1 cellular context compared by ENCODE assay signal in the genomic region with DNA sequence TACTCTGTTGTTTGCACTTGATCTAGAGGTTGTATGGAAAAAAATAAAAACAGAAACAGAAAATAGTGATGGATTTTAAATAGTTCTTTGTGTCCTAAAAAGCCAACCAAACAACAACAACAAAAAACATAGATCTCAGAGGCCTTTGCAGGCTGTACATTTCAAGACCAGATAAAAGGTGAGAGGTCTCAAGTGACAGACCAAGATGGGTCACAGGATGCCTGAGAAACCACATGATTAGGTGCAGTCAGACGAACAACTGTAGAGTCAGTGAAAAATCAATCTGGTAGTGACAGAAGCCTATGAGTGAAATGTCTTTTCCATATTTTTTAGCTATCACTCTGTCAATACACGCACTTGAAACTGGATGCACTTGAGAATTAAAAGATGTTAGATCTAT.
TF ChIP-seq lines count a peak whose summit lies in the region.

No MANE protein-coding gene starts in this region.

TF ChIP-seq in K562, 482 proteins besides CTCF, POLR2A, EP300 and RAD21:
- no peak for TF ChIP-seq NCOR1 (IDR thresholded peaks at IDR 0.05)
- no peak for TF ChIP-seq NONO (IDR thresholded peaks at IDR 0.05; ENCODE audit: low read depth in 2 of 2, low read length in 1 of 2)
- TF ChIP-seq ZNF584 (CRISPR knock-in tag; IDR thresholded peaks at IDR 0.05; ENCODE audit: low read depth) = no peak
- TF ChIP-seq NR2C2 (CRISPR knock-in tag; IDR thresholded peaks at IDR 0.05) = no peak
- TF ChIP-seq NR2C2 (tag; IDR thresholded peaks at IDR 0.05) = peak; percentile 32; the same call in 1 of the 2 replicates
- peak; percentile 32 for TF ChIP-seq MEIS2 (IDR thresholded peaks at IDR 0.05; ENCODE audit: partially characterized antibody)
- TF ChIP-seq RCOR1 (IDR thresholded peaks at IDR 0.05; ENCODE audit: borderline replicate concordance in 1 of 2, low read depth in 2 of 2, low read length in 2 of 2) = peak in 1 of 2 experiments; percentile 13; a peak in 1 of 4 replicates
- no peak for TF ChIP-seq KDM4B (IDR thresholded peaks at IDR 0.05; ENCODE audit: borderline replicate concordance in 2 of 2, low read depth in 1 of 2)
- no peak for TF ChIP-seq PRPF4 (IDR thresholded peaks at IDR 0.05; ENCODE audit: insufficient read depth, low read depth, low read length, poor library complexity, severe bottlenecking)
- TF ChIP-seq, protein P1, sequence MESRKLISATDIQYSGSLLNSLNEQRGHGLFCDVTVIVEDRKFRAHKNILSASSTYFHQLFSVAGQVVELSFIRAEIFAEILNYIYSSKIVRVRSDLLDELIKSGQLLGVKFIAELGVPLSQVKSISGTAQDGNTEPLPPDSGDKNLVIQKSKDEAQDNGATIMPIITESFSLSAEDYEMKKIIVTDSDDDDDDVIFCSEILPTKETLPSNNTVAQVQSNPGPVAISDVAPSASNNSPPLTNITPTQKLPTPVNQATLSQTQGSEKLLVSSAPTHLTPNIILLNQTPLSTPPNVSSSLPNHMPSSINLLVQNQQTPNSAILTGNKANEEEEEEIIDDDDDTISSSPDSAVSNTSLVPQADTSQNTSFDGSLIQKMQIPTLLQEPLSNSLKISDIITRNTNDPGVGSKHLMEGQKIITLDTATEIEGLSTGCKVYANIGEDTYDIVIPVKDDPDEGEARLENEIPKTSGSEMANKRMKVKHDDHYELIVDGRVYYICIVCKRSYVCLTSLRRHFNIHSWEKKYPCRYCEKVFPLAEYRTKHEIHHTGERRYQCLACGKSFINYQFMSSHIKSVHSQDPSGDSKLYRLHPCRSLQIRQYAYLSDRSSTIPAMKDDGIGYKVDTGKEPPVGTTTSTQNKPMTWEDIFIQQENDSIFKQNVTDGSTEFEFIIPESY (CRISPR knock-in tag; IDR thresholded peaks at IDR 0.05) = no peak
- TF ChIP-seq CXXC5 (CRISPR knock-in tag; IDR thresholded peaks at IDR 0.05) = 0 out of 2 replicates have a peak, but pooled peaks have one; percentile 20
- no peak for TF ChIP-seq IFI16 (CRISPR knock-in tag; IDR thresholded peaks at IDR 0.05)
- no peak for TF ChIP-seq RBM14 (IDR thresholded peaks at IDR 0.05; ENCODE audit: borderline replicate concordance, insufficient read depth, low read depth, low read length)
- TF ChIP-seq TEAD2 (tag; IDR thresholded peaks at IDR 0.05) = no peak
- no peak for TF ChIP-seq ZNF354B (CRISPR knock-in tag; IDR thresholded peaks at IDR 0.05)
- TF ChIP-seq CBX3 (IDR thresholded peaks at IDR 0.05; ENCODE audit: borderline replicate concordance in 1 of 2, low read length in 2 of 2) = no peak
- no peak for TF ChIP-seq ZNF347 (CRISPR knock-in tag; IDR thresholded peaks at IDR 0.05; ENCODE audit: low read depth)
- TF ChIP-seq ZNF644 (tag; IDR thresholded peaks at IDR 0.05; ENCODE audit: low read depth) = no peak
- peak; percentile 58 for TF ChIP-seq CBFA2T3 (IDR thresholded peaks at IDR 0.05)
- no peak for TF ChIP-seq NR2C1 (IDR thresholded peaks at IDR 0.05)
- peak; percentile 53 for TF ChIP-seq NR2C1 (tag; IDR thresholded peaks at IDR 0.05)
- TF ChIP-seq RFX7 (CRISPR knock-in tag; IDR thresholded peaks at IDR 0.05) = no peak
- TF ChIP-seq NELFE (IDR thresholded peaks at IDR 0.05; ENCODE audit: insufficient read depth, insufficient read length) = no peak
- TF ChIP-seq, protein P2, sequence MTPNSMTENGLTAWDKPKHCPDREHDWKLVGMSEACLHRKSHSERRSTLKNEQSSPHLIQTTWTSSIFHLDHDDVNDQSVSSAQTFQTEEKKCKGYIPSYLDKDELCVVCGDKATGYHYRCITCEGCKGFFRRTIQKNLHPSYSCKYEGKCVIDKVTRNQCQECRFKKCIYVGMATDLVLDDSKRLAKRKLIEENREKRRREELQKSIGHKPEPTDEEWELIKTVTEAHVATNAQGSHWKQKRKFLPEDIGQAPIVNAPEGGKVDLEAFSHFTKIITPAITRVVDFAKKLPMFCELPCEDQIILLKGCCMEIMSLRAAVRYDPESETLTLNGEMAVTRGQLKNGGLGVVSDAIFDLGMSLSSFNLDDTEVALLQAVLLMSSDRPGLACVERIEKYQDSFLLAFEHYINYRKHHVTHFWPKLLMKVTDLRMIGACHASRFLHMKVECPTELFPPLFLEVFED (CRISPR knock-in tag; conservative IDR thresholded peaks at IDR 0.05) = no peak
- TF ChIP-seq ZFP36 (IDR thresholded peaks at IDR 0.05; ENCODE audit: low read depth, low read length, partially characterized antibody) = no peak
- no peak for TF ChIP-seq SNIP1 (IDR thresholded peaks at IDR 0.05; ENCODE audit: low read depth)
- TF ChIP-seq KLF16 (IDR thresholded peaks at IDR 0.05) = no peak
